8 cellular contexts compared by ENCODE assay signal in genomic region chr3:30655187-30655812, GRCh38. TPM values are rescaled to one million over a fixed set of nuclear protein-coding genes. Genes with fewer than 3 reads are reported as not detected.
DNase-seq lines count a peak whose midpoint lies in the region; ATAC-seq, FAIRE-seq and TF ChIP-seq lines count a peak whose summit lies in the region.

No MANE protein-coding gene starts in this region.

- H3K27me3 ChIP-seq in left lung: no peaks in the 10 kb centered on the region

- ATAC-seq in HG03342 (IDR thresholded peaks at IDR 0.05; ENCODE audit: unreplicated experiment): peak; percentile 21
- ATAC-seq in activated CD8-positive, alpha-beta T cell treated with anti-CD3 and anti-CD28 coated beads, Interleukin-2, amount 10 ng/mL, durations not matched to agents 7 days and 5 days: peak; percentile 48
- peak; percentile 19 for ATAC-seq in left lung
- ATAC-seq in HG03196 (IDR thresholded peaks at IDR 0.05; ENCODE audit: unreplicated experiment): no peak

- H3K36me3 ChIP-seq in left lung: peaks cover 0 to 82% of the 10 kb centered on the region in 2 donors

- TF ChIP-seq CTCF in left lung (IDR thresholded peaks at IDR 0.05): no peak

- H3K9me3 Mint-ChIP-seq in activated CD8-positive, alpha-beta T cell treated with anti-CD3 and anti-CD28 coated beads, Interleukin-2, amount 10 ng/mL, durations not matched to agents 7 days and 5 days (ENCODE audit: insufficient read depth): no peaks in the 10 kb centered on the region

- no peak for DNase-seq in GM18507 (ENCODE audit: extremely low spot score, insufficient read length, low read depth)
- peak; percentile 65 for DNase-seq in activated CD8-positive, alpha-beta T cell treated with anti-CD3 and anti-CD28 coated beads, Interleukin-2, amount 10 ng/mL, durations not matched to agents 7 days and 5 days
- DNase-seq in left lung: no peak
- DNase-seq in NCI-H2107 treated with DMSO at 0.1 percent for 48 hours (lab: John Stamatoyannopoulos, UW; ENCODE audit: unreplicated experiment): no peak
- no peak for DNase-seq in DMS79 (lab: John Stamatoyannopoulos, UW)
- DNase-seq in NCI-H1436 (lab: John Stamatoyannopoulos, UW): no peak

- POLR2A ChIA-PET in activated CD8-positive, alpha-beta T cell treated with anti-CD3 and anti-CD28 coated beads, Interleukin-2, amount 10 ng/mL, durations not matched to agents 7 days and 5 days (lab: Charles Lee): interaction anchor here (0.8 to 4.7 kb wide), 16 partner anchors 8 to 48 kb away, joined by 3 to 26 read pairs (median 6); partner anchors contain the start of gene TGFBR2

- H3K9me3 ChIP-seq in left lung: no peaks in the 10 kb centered on the region

- intact Hi-C loops in left lung (cut with DNase I): no loop called here

- H3K4me1 ChIP-seq in left lung: peaks cover 49 to 87% of the 10 kb centered on the region in 2 donors

- H3K27ac ChIP-seq in left lung: peak overlapping the region; percentile 61 to 71

- H3K27ac Mint-ChIP-seq in activated CD8-positive, alpha-beta T cell treated with anti-CD3 and anti-CD28 coated beads, Interleukin-2, amount 10 ng/mL, durations not matched to agents 7 days and 5 days: peak overlapping the region; percentile 93

- H3K27me3 Mint-ChIP-seq in activated CD8-positive, alpha-beta T cell treated with anti-CD3 and anti-CD28 coated beads, Interleukin-2, amount 10 ng/mL, durations not matched to agents 7 days and 5 days (ENCODE audit: low read depth): no peaks in the 10 kb centered on the region

- H3K4me3 Mint-ChIP-seq in activated CD8-positive, alpha-beta T cell treated with anti-CD3 and anti-CD28 coated beads, Interleukin-2, amount 10 ng/mL, durations not matched to agents 7 days and 5 days: peak overlapping the region; percentile 26

- peaks cover 90% of the 10 kb centered on the region for H3K36me3 Mint-ChIP-seq in activated CD8-positive, alpha-beta T cell treated with anti-CD3 and anti-CD28 coated beads, Interleukin-2, amount 10 ng/mL, durations not matched to agents 7 days and 5 days (ENCODE audit: low read depth)

- CTCF ChIA-PET in activated CD8-positive, alpha-beta T cell treated with anti-CD3 and anti-CD28 coated beads, Interleukin-2, amount 10 ng/mL, durations not matched to agents 7 days and 5 days (lab: Charles Lee): interaction anchor here (0.8 to 3.4 kb wide), 14 partner anchors 8 to 524 kb away, joined by 3 to 11 read pairs (median 4); partner anchors contain the start of gene TGFBR2

- H3K4me3 ChIP-seq in left lung: no peak overlapping the region

- H3K4me1 Mint-ChIP-seq in activated CD8-positive, alpha-beta T cell treated with anti-CD3 and anti-CD28 coated beads, Interleukin-2, amount 10 ng/mL, durations not matched to agents 7 days and 5 days (ENCODE audit: low read depth): peaks cover 97% of the 10 kb centered on the region

- peak; percentile 77 for FAIRE-seq in GM18507 (lab: Jason Lieb, UNC)

RNA-seq across cellular contexts. Expression of gene TGFBR2, which starts 48.9 kb away (rescaled TPM):
- 10 to 100 TPM; 62.7 to 64.5 TPM for total RNA-seq in activated CD8-positive, alpha-beta T cell treated with anti-CD3 and anti-CD28 coated beads, Interleukin-2, amount 10 ng/mL, durations not matched to agents 7 days and 5 days
- total RNA-seq in left lung: 100 to 1,000 TPM; 240 to 269 TPM
